16 cellular contexts compared by ENCODE assay signal in genomic region chr15:70479056-70479455, GRCh38.
DNase-seq lines count a peak whose midpoint lies in the region; ATAC-seq, FAIRE-seq and TF ChIP-seq lines count a peak whose summit lies in the region.
"Had no signal": no experiment of that assay in that cellular context is flagged by ENCODE, and none has a peak within 500 bp of the region (broad histone marks: within the 10 kb centered on the region; RNA-seq: fewer than 3 reads in every experiment).

No MANE protein-coding gene starts in this region.

- WGBS in neuronal stem cell (ENCODE audit: extremely low coverage in 2 of 2, insufficient read length in 2 of 2, insufficient replicate concordance in 1 of 2), 2 donors, result no CpG with 5 or more reads among the region's 8 CpGs
- WGBS in body of pancreas, 2 donors, result 71 to 76% methylated on average over 8 of the region's 8 CpGs

- no peak overlapping the region for H4K8ac ChIP-seq in neuronal stem cell (ENCODE audit: low read depth, low read length)

- no peak for DNase-seq in activated CD8-positive, alpha-beta memory T cell treated with anti-CD3 and anti-CD28 coated beads, Interleukin-2, amount 10 ng/mL, durations not matched to agents 7 days and 5 days
- no peak for DNase-seq in activated CD8-positive, alpha-beta memory T cell treated with anti-CD3 and anti-CD28 coated beads for 24 hours
- DNase-seq in HL-60 (ENCODE audit: low read depth in 1 of 2, low spot score in 1 of 2) (peak in 1 of 2 experiments; percentile 44), neuronal stem cell (ENCODE audit: low spot score) (no peak), body of pancreas (no peak), RCC 7860 (ENCODE audit: low spot score) (no peak), SKM-1 treated with dmso at 0.1 percent for 144 hours (lab: John Stamatoyannopoulos, UW; ENCODE audit: unreplicated experiment) (no peak)
- DNase-seq in activated T-helper 2 cell treated with anti-CD3 and anti-CD28 coated beads, Interferon-gamma antibody, Interleukin-2, Interleukin-4, amounts not matched to agents 10 μg/mL and 5 μg/mL and 100 μg/mL, durations not matched to agents 14 hours and 24 hours and 36 hours (ENCODE audit: low spot score), result no peak
- DNase-seq: ACHN, NCI-H1694, NCI-H510A treated with DMSO at 0.1 percent for 48 hours, PC-3 had no signal

- H3K27me3 Mint-ChIP-seq in activated CD8-positive, alpha-beta memory T cell treated with anti-CD3 and anti-CD28 coated beads, Interleukin-2, amount 10 ng/mL, durations not matched to agents 7 days and 5 days, result peaks cover 69% of the 10 kb centered on the region
- H3K27me3 Mint-ChIP-seq in activated T-helper 2 cell treated with anti-CD3 and anti-CD28 coated beads, Interferon-gamma antibody, Interleukin-2, Interleukin-4, amounts not matched to agents 10 μg/mL and 5 μg/mL and 100 μg/mL, durations not matched to agents 14 hours and 24 hours and 36 hours (ENCODE audit: low read depth), result peaks cover 53% of the 10 kb centered on the region

- H3K4me3 Mint-ChIP-seq in activated CD8-positive, alpha-beta memory T cell treated with anti-CD3 and anti-CD28 coated beads, Interleukin-2, amount 10 ng/mL, durations not matched to agents 7 days and 5 days, result no peak overlapping the region
- peak overlapping the region; percentile 0 for H3K4me3 Mint-ChIP-seq in activated T-helper 2 cell treated with anti-CD3 and anti-CD28 coated beads, Interferon-gamma antibody, Interleukin-2, Interleukin-4, amounts not matched to agents 10 μg/mL and 5 μg/mL and 100 μg/mL, durations not matched to agents 14 hours and 24 hours and 36 hours (ENCODE audit: low read depth)

- CTCF ChIA-PET in activated CD8-positive, alpha-beta memory T cell treated with anti-CD3 and anti-CD28 coated beads, Interleukin-2, amount 10 ng/mL, durations not matched to agents 7 days and 5 days (lab: Charles Lee), result interaction anchor here (1.3 to 3.2 kb wide), 5 partner anchors 9 to 19 kb away, joined by 3 to 18 read pairs (median 5); no protein-coding TSS in a partner anchor

- H3K4ac ChIP-seq in neuronal stem cell (ENCODE audit: low read length), result no peak overlapping the region

- H3K36me3 ChIP-seq in neuronal stem cell (replicated peaks in 1 of 2; ENCODE audit: control insufficient read depth in 2 of 2, insufficient read depth in 2 of 2, low read length in 2 of 2) (no peaks in the 10 kb centered on the region), body of pancreas (replicated peaks in 1 of 2; ENCODE audit: insufficient read depth in 1 of 2, low read depth in 2 of 2) (no peaks in the 10 kb centered on the region)
- H3K36me3 ChIP-seq: adrenal gland had no signal

- H3K4me3 ChIP-seq in HL-60 (replicated peaks; ENCODE audit: insufficient read depth, low read length), result no peak overlapping the region
- no peak overlapping the region for H3K4me3 ChIP-seq in neuronal stem cell (ENCODE audit: low read length in 2 of 2)
- H3K4me3 ChIP-seq in body of pancreas, result no peak overlapping the region
- H3K4me3 ChIP-seq: adrenal gland had no signal

- H3K9me3 ChIP-seq in neuronal stem cell (replicated peaks in 1 of 2; ENCODE audit: control insufficient read depth in 2 of 2, insufficient read depth in 1 of 2, low read depth in 1 of 2, low read length in 2 of 2) (no peaks in the 10 kb centered on the region), body of pancreas (no peaks in the 10 kb centered on the region)
- H3K9me3 ChIP-seq: adrenal gland, SK-N-SH had no signal

- TF ChIP-seq CTCF in HL-60 (IDR thresholded peaks at IDR 0.05; ENCODE audit: insufficient read depth, low read length) (no peak), body of pancreas (IDR thresholded peaks at IDR 0.05) (no peak)

- no peak for ATAC-seq in activated CD8-positive, alpha-beta memory T cell treated with anti-CD3 and anti-CD28 coated beads, Interleukin-2, amount 10 ng/mL, durations not matched to agents 7 days and 5 days
- no peak for ATAC-seq in body of pancreas
- ATAC-seq: PC-3 had no signal

- H2BK12ac ChIP-seq in neuronal stem cell (ENCODE audit: low read length), result no peak overlapping the region

- peak overlapping the region; percentile 7 for H3K18ac ChIP-seq in neuronal stem cell (ENCODE audit: low read length)

- H2BK5ac ChIP-seq in neuronal stem cell (ENCODE audit: low read length), result peak overlapping the region; percentile 30

- no peak overlapping the region for H3K14ac ChIP-seq in neuronal stem cell (ENCODE audit: low read length)

- no peak for TF ChIP-seq POLR2A in body of pancreas (IDR thresholded peaks at IDR 0.05)

- no peak overlapping the region for H3K4me2 ChIP-seq in neuronal stem cell (ENCODE audit: insufficient read depth, low read length, poor library complexity, severe bottlenecking)
- H3K4me2 ChIP-seq: SK-N-SH had no signal

- no peak overlapping the region for H2AFZ ChIP-seq in neuronal stem cell (ENCODE audit: low read length)

- no peak overlapping the region for H3K9ac ChIP-seq in neuronal stem cell (ENCODE audit: low read depth, low read length, poor library complexity)
- H3K9ac ChIP-seq: SK-N-SH had no signal

- H3K27ac ChIP-seq in HL-60 (replicated peaks) (peak overlapping the region; percentile 4; the same call in 1 of the 2 replicates), neuronal stem cell (replicated peaks; ENCODE audit: low read length) (no peak overlapping the region), body of pancreas (no peak overlapping the region)
- H3K27ac ChIP-seq: adrenal gland, VCaP had no signal

- H2BK120ac ChIP-seq in neuronal stem cell (ENCODE audit: low read depth, low read length), result no peak overlapping the region

- H3K27me3 ChIP-seq in HL-60 (ENCODE audit: insufficient read depth, poor library complexity, severe bottlenecking) (no peaks in the 10 kb centered on the region), neuronal stem cell (ENCODE audit: control insufficient read depth in 3 of 3, insufficient read depth in 3 of 3, low read depth in 1 of 3, low read length in 3 of 3) (no peaks in the 10 kb centered on the region), body of pancreas (no peaks in the 10 kb centered on the region)
- H3K27me3 ChIP-seq: adrenal gland had no signal

- H3K4me1 Mint-ChIP-seq in activated CD8-positive, alpha-beta memory T cell treated with anti-CD3 and anti-CD28 coated beads, Interleukin-2, amount 10 ng/mL, durations not matched to agents 7 days and 5 days, result peaks cover 45% of the 10 kb centered on the region
- H3K4me1 Mint-ChIP-seq in activated T-helper 2 cell treated with anti-CD3 and anti-CD28 coated beads, Interferon-gamma antibody, Interleukin-2, Interleukin-4, amounts not matched to agents 10 μg/mL and 5 μg/mL and 100 μg/mL, durations not matched to agents 14 hours and 24 hours and 36 hours (ENCODE audit: low read depth), result peaks cover 44% of the 10 kb centered on the region

- H3K36me3 Mint-ChIP-seq in activated CD8-positive, alpha-beta memory T cell treated with anti-CD3 and anti-CD28 coated beads, Interleukin-2, amount 10 ng/mL, durations not matched to agents 7 days and 5 days, result peaks cover 5% of the 10 kb centered on the region
- no peaks in the 10 kb centered on the region for H3K36me3 Mint-ChIP-seq in activated T-helper 2 cell treated with anti-CD3 and anti-CD28 coated beads, Interferon-gamma antibody, Interleukin-2, Interleukin-4, amounts not matched to agents 10 μg/mL and 5 μg/mL and 100 μg/mL, durations not matched to agents 14 hours and 24 hours and 36 hours (ENCODE audit: low read depth)

- H3K4me1 ChIP-seq in neuronal stem cell (ENCODE audit: control insufficient read depth in 2 of 2, insufficient read depth in 1 of 2, low read depth in 1 of 2, low read length in 2 of 2) (no peaks in the 10 kb centered on the region), body of pancreas (no peaks in the 10 kb centered on the region)
- H3K4me1 ChIP-seq: adrenal gland had no signal

- intact Hi-C loops in activated T-helper 2 cell treated with anti-CD3 and anti-CD28 coated beads, Interferon-gamma antibody, Interleukin-2, Interleukin-4, amounts not matched to agents 10 μg/mL and 5 μg/mL and 100 μg/mL, durations not matched to agents 14 hours and 24 hours and 36 hours (cut with micrococcal nuclease), result no loop called here
- intact Hi-C loops in body of pancreas (cut with DNase I), result loop anchor here (10.0 kb wide), 1 partner anchor 64 kb away; no protein-coding TSS in a partner anchor

- no peak overlapping the region for H2BK15ac ChIP-seq in neuronal stem cell (ENCODE audit: low read length)

- H3K23ac ChIP-seq in neuronal stem cell (ENCODE audit: low read depth, low read length, poor library complexity), result no peak overlapping the region

- no peaks in the 10 kb centered on the region for H3K79me1 ChIP-seq in neuronal stem cell (ENCODE audit: low read depth, low read length)

- FAIRE-seq in RCC 7860 (lab: Jason Lieb, UNC), result no peak
- FAIRE-seq: G401.6 had no signal

- H4K91ac ChIP-seq in neuronal stem cell (ENCODE audit: low read depth, low read length, poor library complexity), result no peak overlapping the region

- H3K9me3 Mint-ChIP-seq in activated CD8-positive, alpha-beta memory T cell treated with anti-CD3 and anti-CD28 coated beads, Interleukin-2, amount 10 ng/mL, durations not matched to agents 7 days and 5 days (ENCODE audit: low read depth), result no peaks in the 10 kb centered on the region
- no peaks in the 10 kb centered on the region for H3K9me3 Mint-ChIP-seq in activated T-helper 2 cell treated with anti-CD3 and anti-CD28 coated beads, Interferon-gamma antibody, Interleukin-2, Interleukin-4, amounts not matched to agents 10 μg/mL and 5 μg/mL and 100 μg/mL, durations not matched to agents 14 hours and 24 hours and 36 hours

- H3K27ac Mint-ChIP-seq in activated CD8-positive, alpha-beta memory T cell treated with anti-CD3 and anti-CD28 coated beads, Interleukin-2, amount 10 ng/mL, durations not matched to agents 7 days and 5 days, result peak overlapping the region; percentile 38
- H3K27ac Mint-ChIP-seq in activated T-helper 2 cell treated with anti-CD3 and anti-CD28 coated beads, Interferon-gamma antibody, Interleukin-2, Interleukin-4, amounts not matched to agents 10 μg/mL and 5 μg/mL and 100 μg/mL, durations not matched to agents 14 hours and 24 hours and 36 hours, result peak overlapping the region; percentile 12

- H2AK5ac ChIP-seq in neuronal stem cell (ENCODE audit: low read depth, low read length), result no peak overlapping the region
